In genomic region chr3:13542142-13542541, GRCh38 we compare ENCODE assay signal across 29 cellular contexts. TPM values are rescaled to one million over a fixed set of nuclear protein-coding genes. Genes with fewer than 3 reads are reported as not detected.
DNase-seq lines count a peak whose midpoint lies in the region; ATAC-seq, FAIRE-seq and TF ChIP-seq lines count a peak whose summit lies in the region.
"Had no signal": no experiment of that assay in that cellular context is flagged by ENCODE, and none has a peak within 500 bp of the region (broad histone marks: within the 10 kb centered on the region; RNA-seq: fewer than 3 reads in every experiment).

No MANE protein-coding gene starts in this region.

- in situ Hi-C loops in K562 (cut with MboI), result no loop called here

- H3K4me1 ChIP-seq in HEK293 (ENCODE audit: control insufficient read depth, insufficient read depth, low read length), result no peaks in the 10 kb centered on the region
- peaks cover 12 to 15% of the 10 kb centered on the region in 2 experiments; a peak in 4 of 5 replicates for H3K4me1 ChIP-seq in K562 (replicated peaks in 1 of 2; ENCODE audit: control insufficient read depth in 2 of 2, insufficient read depth in 2 of 2, low read length in 2 of 2)
- H3K4me1 ChIP-seq in subcutaneous abdominal adipose tissue (ENCODE audit: control insufficient read depth in 5 of 5, insufficient read depth in 5 of 5, low read length in 5 of 5), result peaks cover 17 to 68% (median 54%) of the 10 kb centered on the region in 5 donors

- H3K4me3 ChIP-seq in HEK293 (ENCODE audit: low read depth, low read length), result no peak overlapping the region
- no peak overlapping the region for H3K4me3 ChIP-seq in K562
- no peak overlapping the region for H3K4me3 ChIP-seq in subcutaneous abdominal adipose tissue (ENCODE audit: low read depth in 1 of 5, low read length in 5 of 5)
- H3K4me3 ChIP-seq: BLaER1, GM12878 had no signal

- peaks cover 7 to 38% of the 10 kb centered on the region in 2 experiments; a peak in 4 of 5 replicates for H3K27me3 ChIP-seq in K562 (ENCODE audit: control insufficient read depth in 2 of 2, insufficient read depth in 2 of 2, low read length in 2 of 2)
- peaks cover 0 to 5% (median 0%) of the 10 kb centered on the region in 5 donors for H3K27me3 ChIP-seq in subcutaneous abdominal adipose tissue (ENCODE audit: control insufficient read depth in 5 of 5, insufficient read depth in 4 of 5, low read length in 5 of 5)
- H3K27me3 ChIP-seq: BE2C, BLaER1 had no signal

- no peak overlapping the region for H3K4me2 ChIP-seq in K562 (ENCODE audit: insufficient read depth, low read length)
- H3K4me2 ChIP-seq: BLaER1 had no signal

- TF ChIP-seq EP300 in K562 (IDR thresholded peaks at IDR 0.05; ENCODE audit: low read length), result no peak

- no peak for ATAC-seq in K562
- no peak for ATAC-seq in GM18868 (IDR thresholded peaks at IDR 0.05; ENCODE audit: unreplicated experiment)
- ATAC-seq: GM12878 had no signal

- TF ChIP-seq RAD21 in K562 (CRISPR knock-in tag; conservative IDR thresholded peaks at IDR 0.05 in 1 of 2, IDR thresholded peaks at IDR 0.05 in 1 of 2), result no peak

- H3K9ac ChIP-seq in K562 (ENCODE audit: insufficient read depth in 1 of 2, low read depth in 2 of 2, low read length in 2 of 2), result no peak overlapping the region
- no peak overlapping the region for H3K9ac ChIP-seq in subcutaneous abdominal adipose tissue (ENCODE audit: low read length in 5 of 5)
- H3K9ac ChIP-seq: BLaER1 had no signal

- H4K20me1 ChIP-seq in K562 (replicated peaks; ENCODE audit: control insufficient read depth, insufficient read depth, low read length), result peaks cover 9% of the 10 kb centered on the region

- no peak for TF ChIP-seq POLR2A in K562 (conservative IDR thresholded peaks at IDR 0.05)

- no peak overlapping the region for H3K27ac ChIP-seq in HEK293 (ENCODE audit: extremely low read depth, low read depth, low read length)
- H3K27ac ChIP-seq in K562 (ENCODE audit: extremely low read depth, low read depth, low read length), result no peak overlapping the region
- H3K27ac ChIP-seq in subcutaneous abdominal adipose tissue (ENCODE audit: low read depth, low read length), result peak overlapping the region; percentile 82
- H3K27ac ChIP-seq: BLaER1 had no signal

- no peak overlapping the region for H2AFZ ChIP-seq in K562 (ENCODE audit: low read depth, low read length)

- TF ChIP-seq CTCF in HEK293 (tag by site-specific recombination; IDR thresholded peaks at IDR 0.05), result no peak
- TF ChIP-seq CTCF in K562 (IDR thresholded peaks at IDR 0.05 in 2 of 3, conservative IDR thresholded peaks at IDR 0.05 in 1 of 3; ENCODE audit: insufficient read depth in 2 of 3, low read depth in 1 of 3, low read length in 3 of 3), result no peak

- WGBS in K562 (ENCODE audit: insufficient coverage, low coverage, missing lambda C conversion rate), result 13% methylated on average over 3 of the region's 3 CpGs

- DNase-seq in K562 (ENCODE audit: extremely low read depth in 1 of 4, low spot score in 3 of 4), result no peak
- no peak for DNase-seq in NCI-H128 (lab: John Stamatoyannopoulos, UW; ENCODE audit: unreplicated experiment)
- no peak for DNase-seq in NCI-H2081 (lab: John Stamatoyannopoulos, UW)
- DNase-seq in NCI-H2107 (lab: John Stamatoyannopoulos, UW), result no peak
- DNase-seq: 8988T; ACHN; BE2C; C1 segment of cervical spinal cord; CD4-positive, alpha-beta memory T cell; CD4-positive, CD25-positive, alpha-beta regulatory T cell; CD8-positive, alpha-beta memory T cell; COR-L47; DMS 273 treated with DMSO at 0.1 percent for 48 hours; DMS153; DMS53; DMS79; DND-41; EL; GDM1 had no signal

- H3K36me3 ChIP-seq in HEK293 (ENCODE audit: control insufficient read depth in 2 of 2, insufficient read depth in 1 of 2, low read length in 2 of 2) (no peaks in the 10 kb centered on the region), K562 (ENCODE audit: control insufficient read depth, insufficient read depth, low read length) (no peaks in the 10 kb centered on the region), subcutaneous abdominal adipose tissue (ENCODE audit: control insufficient read depth in 5 of 5, insufficient read depth in 5 of 5, low read length in 5 of 5) (no peaks in the 10 kb centered on the region)
- H3K36me3 ChIP-seq: BE2C, BLaER1 had no signal

- CTCF ChIA-PET in HEK293 (lab: Yijun Ruan, JAX), result interaction anchor here (0.9 to 2.0 kb wide), 2 partner anchors 13 to 106 kb away, joined by 4 to 8 read pairs; no protein-coding TSS in a partner anchor
- CTCF ChIA-PET in K562 (lab: Yijun Ruan, JAX; ENCODE audit: low intra/inter-chr PET ratio), result no interaction called here

- FAIRE-seq in K562 (lab: Jason Lieb, UNC), result no peak
- FAIRE-seq: A204.1, GM12878, GM12892, GM18507, GM19239 had no signal

- intact Hi-C loops in K562 (cut with micrococcal nuclease), result no loop called here

- H3K9me3 ChIP-seq in HEK293 (ENCODE audit: control insufficient read depth, insufficient read depth, low read depth, low read length) (no peaks in the 10 kb centered on the region), K562 (replicated peaks; ENCODE audit: control insufficient read depth, insufficient read depth, low read depth, low read length) (no peaks in the 10 kb centered on the region), subcutaneous abdominal adipose tissue (ENCODE audit: control insufficient read depth in 5 of 5, low read length in 5 of 5) (peaks cover 0 to 9% (median 4%) of the 10 kb centered on the region in 5 donors)
- H3K9me3 ChIP-seq: BE2C had no signal

- H3K79me2 ChIP-seq in K562 (ENCODE audit: control insufficient read depth, insufficient read depth, low read length), result no peaks in the 10 kb centered on the region

- POLR2A ChIA-PET in HEK293 (lab: Yijun Ruan, JAX), result interaction anchor here (0.7 kb wide), 3 partner anchors 29 to 138 kb away, joined by 3 to 6 read pairs (median 3); no protein-coding TSS in a partner anchor
- POLR2A ChIA-PET in K562 (lab: Yijun Ruan, JAX), result interaction anchor here (0.6 kb wide), 1 partner anchor 65 kb away, joined by 3 read pairs; no protein-coding TSS in a partner anchor

- BruUV-seq in K562 (replicated peaks; lab: Mats Ljungman, UMichigan), result no TSS peak

- H3K9me1 ChIP-seq in K562 (ENCODE audit: control insufficient read depth, insufficient read depth, low read length), result peaks cover 3% of the 10 kb centered on the region

TF ChIP-seq in HEK293, 187 proteins besides CTCF, POLR2A, EP300 and RAD21:
- TF ChIP-seq SETDB1 (IDR thresholded peaks at IDR 0.05; ENCODE audit: insufficient read length, low read length) (peak; percentile 72), KLF1 (tag by site-specific recombination; IDR thresholded peaks at IDR 0.05) (no peak), ZNF549 (tag by site-specific recombination; IDR thresholded peaks at IDR 0.05) (no peak), ZNF16 (tag by site-specific recombination; IDR thresholded peaks at IDR 0.05; ENCODE audit: low read depth) (no peak), ZNF146 (tag by site-specific recombination; IDR thresholded peaks at IDR 0.05) (no peak), ZNF792 (tag by site-specific recombination; IDR thresholded peaks at IDR 0.05) (no peak)

TF ChIP-seq in K562, 482 proteins besides CTCF, POLR2A, EP300 and RAD21 (continues in another document):
- TF ChIP-seq BRD4 (IDR thresholded peaks at IDR 0.05), result no peak
- TF ChIP-seq RBM39 (optimal IDR thresholded peaks at IDR 0.05; ENCODE audit: low read depth, low read length), result no peak
- TF ChIP-seq ZNF583 (CRISPR knock-in tag; IDR thresholded peaks at IDR 0.05), result no peak
- TF ChIP-seq CBX3 (IDR thresholded peaks at IDR 0.05; ENCODE audit: borderline replicate concordance in 1 of 2, low read length in 2 of 2), result peak in 1 of 2 experiments; percentile 89; a peak in 1 of 3 replicates
- TF ChIP-seq TRIM28 (IDR thresholded peaks at IDR 0.05), result 0 out of 2 replicates have a peak, but pooled peaks have one; percentile 48
- peak; percentile 63 for TF ChIP-seq ZNF280A (IDR thresholded peaks at IDR 0.05; ENCODE audit: low read depth, partially characterized antibody)
- no peak for TF ChIP-seq KLF10 (CRISPR knock-in tag; IDR thresholded peaks at IDR 0.05)

RNA-seq across cellular contexts. Expression of gene FBLN2, which starts 6.8 kb away (rescaled TPM):
- 0.32 and 0.72 TPM in 2 replicates for total RNA-seq in K562 (2011; cell fraction: chromatin; rRNA removed; ENCODE audit: low replicate concordance)
- 0.53 and 1.5 TPM in 2 replicates for total RNA-seq in K562 (2011; cell fraction: nucleolus; rRNA removed)
- 0.15 and 0.23 TPM in 2 replicates for total RNA-seq in K562 (2011; cell fraction: nucleoplasm; rRNA removed)
- not detected in 2 replicates for total RNA-seq in K562 (2014; rRNA removed)
- total RNA-seq in K562 (2014; rRNA removed; fragmentation: Illumina TruSeq; extraction: Trizol), result not detected in 2 replicates
- not detected in 2 replicates for total RNA-seq in K562 (2015; rRNA removed; fragmentation: Illumina TruSeq; extraction: Trizol)
- 0.04 and 0.13 TPM in 2 replicates for total RNA-seq in K562 (2021)
- polyA plus RNA-seq in K562 (2011; rRNA removed), result 0.10 and 0.14 TPM in 2 replicates
- polyA plus RNA-seq in K562 (2011; cell fraction: cytosol; rRNA removed), result 0.18 and 0.64 TPM in 2 replicates
- 0.11 and 0.82 TPM in 2 replicates for polyA plus RNA-seq in K562 (2011; cell fraction: nucleus; rRNA removed)
- polyA plus RNA-seq in K562 (2012), result 0.04 and 0.08 TPM in 2 replicates
- polyA plus RNA-seq in K562 (2014; fragmentation: Illumina TruSeq; extraction: Trizol), result not detected in 2 replicates
- not detected for polyA plus RNA-seq in K562 (2014; fragmentation: Nextera tagmentation; extraction: Ambion mirVana)
- polyA plus RNA-seq in K562 (2014; rRNA removed), result 0.03 TPM in 1 of 2 replicates, not detected in the other
- polyA minus RNA-seq in K562 (2011; rRNA and poly(A)+ RNA removed), result 0.21 TPM in 1 of 2 replicates, not detected in the other
- 0.19 TPM in 1 of 2 replicates, not detected in the other for polyA minus RNA-seq in K562 (2011; cell fraction: cytosol; rRNA and poly(A)+ RNA removed)
- 0.11 and 0.13 TPM in 2 replicates for polyA minus RNA-seq in K562 (2011; cell fraction: nucleus; rRNA and poly(A)+ RNA removed)
- total RNA-seq: CD4-positive, alpha-beta memory T cell; CD4-positive, CD25-positive, alpha-beta regulatory T cell had no signal
- polyA plus RNA-seq: CD14-positive monocyte; CD4-positive, alpha-beta memory T cell; CD4-positive, CD25-positive, alpha-beta regulatory T cell had no signal

Comparison
In these comparisons a context has a peak if more than half of its experiments do, and no peak if none do; other contexts are left out.
1. Of the 44 proteins assayed by ChIP-seq in both K562 and HEK293: peak only in K562: TRIM28 and ZNF184; only in HEK293: SETDB1; in both: none; in neither: 41.